ENCODE assay signal across 8 cellular contexts in the genomic region with DNA sequence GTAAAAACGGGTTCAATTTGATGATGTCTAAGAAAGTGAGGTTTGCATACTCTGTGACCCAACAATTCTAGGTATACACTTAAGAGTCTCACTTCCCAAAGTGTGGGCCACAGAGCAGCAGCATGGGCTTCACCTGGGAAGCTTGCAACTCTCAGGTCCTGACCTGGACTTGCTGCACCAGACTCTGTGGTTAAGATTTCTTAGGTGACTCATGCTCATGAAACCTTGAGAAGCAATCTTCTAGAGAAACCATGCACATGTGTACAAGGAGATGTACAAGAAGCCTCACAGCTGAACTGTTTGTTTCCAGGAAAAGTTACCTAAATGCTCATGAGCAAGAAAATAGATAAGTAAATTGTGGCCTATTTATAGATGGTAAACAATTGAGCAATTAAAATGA. TPM values are rescaled to one million over a fixed set of nuclear protein-coding genes. Genes with fewer than 3 reads are reported as not detected.
A peak's percentile ranks its signal among the peaks of the same experiment; 100 is the strongest.
DNase-seq lines count a peak whose midpoint lies in the region; ATAC-seq, FAIRE-seq and TF ChIP-seq lines count a peak whose summit lies in the region.

No MANE protein-coding gene starts in this region.

- ATAC-seq in GM18870 (IDR thresholded peaks at IDR 0.05; ENCODE audit: unreplicated experiment) (peak; percentile 95), HG02973 (IDR thresholded peaks at IDR 0.05; ENCODE audit: unreplicated experiment) (peak; percentile 95)
- ATAC-seq in activated T-cell treated with anti-CD3 and anti-CD28 coated beads, Interleukin-2, amount 50 U/mL, for 72 hours (replicated peaks in 1 of 2) = peak; percentile 84 to 91
- ATAC-seq in stimulated activated naive CD8-positive, alpha-beta T cell treated with anti-CD3 and anti-CD28 coated beads, Interleukin-15, amount 100 ng/mL, for 72 hours = peak; percentile 92

- H3K36me3 ChIP-seq in Caco-2 (ENCODE audit: control insufficient read depth, insufficient read depth, low read length) (no peaks in the 10 kb centered on the region), MG63 (peaks cover 9% of the 10 kb centered on the region)

- TF ChIP-seq CTCF in Caco-2 (IDR thresholded peaks at IDR 0.05; ENCODE audit: insufficient read depth in 1 of 2, low read depth in 1 of 2, low read length in 1 of 2, severe bottlenecking in 1 of 2, unreplicated experiment in 1 of 2) = no peak

- H3K9me3 ChIP-seq in Caco-2 (no peaks in the 10 kb centered on the region), MG63 (no peaks in the 10 kb centered on the region)

- H3K4me1 Mint-ChIP-seq in activated T-cell treated with anti-CD3 and anti-CD28 coated beads, Interleukin-2, amount 50 U/mL, for 72 hours (ENCODE audit: low read depth) = peaks cover 17% of the 10 kb centered on the region
- peaks cover 21% of the 10 kb centered on the region for H3K4me1 Mint-ChIP-seq in stimulated activated naive CD8-positive, alpha-beta T cell treated with anti-CD3 and anti-CD28 coated beads, Interleukin-15, amount 100 ng/mL, for 72 hours
- no peaks in the 10 kb centered on the region for H3K4me1 Mint-ChIP-seq in Caco-2 (ENCODE audit: low read depth, unreplicated experiment)

- H3K27ac Mint-ChIP-seq in activated T-cell treated with anti-CD3 and anti-CD28 coated beads, Interleukin-2, amount 50 U/mL, for 72 hours = peak overlapping the region; percentile 84
- peak overlapping the region; percentile 17 to 75 for H3K27ac Mint-ChIP-seq in stimulated activated naive CD8-positive, alpha-beta T cell treated with anti-CD3 and anti-CD28 coated beads, Interleukin-15, amount 100 ng/mL, for 72 hours
- H3K27ac Mint-ChIP-seq in Caco-2 (ENCODE audit: unreplicated experiment) = no peak overlapping the region

- POLR2A ChIA-PET in Caco-2 (lab: Charles Lee) = no interaction called here

- no peaks in the 10 kb centered on the region for H3K27me3 Mint-ChIP-seq in activated T-cell treated with anti-CD3 and anti-CD28 coated beads, Interleukin-2, amount 50 U/mL, for 72 hours (ENCODE audit: low read depth)
- no peaks in the 10 kb centered on the region for H3K27me3 Mint-ChIP-seq in stimulated activated naive CD8-positive, alpha-beta T cell treated with anti-CD3 and anti-CD28 coated beads, Interleukin-15, amount 100 ng/mL, for 72 hours
- no peaks in the 10 kb centered on the region for H3K27me3 Mint-ChIP-seq in Caco-2 (ENCODE audit: insufficient read depth, unreplicated experiment)

- DNase-seq in ACHN = peak; percentile 48
- DNase-seq in activated T-cell treated with anti-CD3 and anti-CD28 coated beads, Interleukin-2, amount 50 U/mL, for 72 hours = peak; percentile 14 to 24
- peak; percentile 8 to 12 for DNase-seq in stimulated activated naive CD8-positive, alpha-beta T cell treated with anti-CD3 and anti-CD28 coated beads, Interleukin-15, amount 100 ng/mL, for 72 hours
- no peak for DNase-seq in Caco-2
- DNase-seq in MG63 = no peak
- DNase-seq in frontal cortex (ENCODE audit: low spot score in 2 of 2) = no peak

- in situ Hi-C loops in ACHN (cut with HindIII; ENCODE audit: low pct_ligation_motif_present, low pct_unique_long_range_greater_than_20kb, low sequenced_read_pairs) = no loop called here

- no TSS peak for BruUV-seq in Caco-2 (replicated peaks; lab: Mats Ljungman, UMichigan)

- peaks cover 2 to 5% of the 10 kb centered on the region in 2 donors for H3K36me3 Mint-ChIP-seq in activated T-cell treated with anti-CD3 and anti-CD28 coated beads, Interleukin-2, amount 50 U/mL, for 72 hours (ENCODE audit: insufficient read depth in 2 of 2)
- H3K36me3 Mint-ChIP-seq in Caco-2 (ENCODE audit: insufficient read depth, unreplicated experiment) = peaks cover 27% of the 10 kb centered on the region

- H3K4me1 ChIP-seq in Caco-2 = 0 out of 2 replicates have a peak, but pooled peaks cover 3% of the 10 kb centered on the region

- H3K4me3 ChIP-seq in Caco-2 (ENCODE audit: low read depth, low read length) (no peak overlapping the region), MG63 (no peak overlapping the region)

- intact Hi-C loops in Caco-2 (cut with micrococcal nuclease; ENCODE audit: unreplicated experiment) = no loop called here

- H3K27me3 ChIP-seq in Caco-2 (replicated peaks; ENCODE audit: control insufficient read depth, insufficient read depth, low read length) (no peaks in the 10 kb centered on the region), MG63 (no peaks in the 10 kb centered on the region)

- CTCF ChIA-PET in Caco-2 (lab: Charles Lee) = interaction anchor here (0.7 kb wide), 1 partner anchor 44 kb away, joined by 3 read pairs; no protein-coding TSS in a partner anchor

- H3K4me3 Mint-ChIP-seq in activated T-cell treated with anti-CD3 and anti-CD28 coated beads, Interleukin-2, amount 50 U/mL, for 72 hours = peak overlapping the region; percentile 18 to 54
- no peak overlapping the region for H3K4me3 Mint-ChIP-seq in stimulated activated naive CD8-positive, alpha-beta T cell treated with anti-CD3 and anti-CD28 coated beads, Interleukin-15, amount 100 ng/mL, for 72 hours
- no peak overlapping the region for H3K4me3 Mint-ChIP-seq in Caco-2 (ENCODE audit: unreplicated experiment)

- no peaks in the 10 kb centered on the region for H3K9me3 Mint-ChIP-seq in activated T-cell treated with anti-CD3 and anti-CD28 coated beads, Interleukin-2, amount 50 U/mL, for 72 hours
- H3K9me3 Mint-ChIP-seq in stimulated activated naive CD8-positive, alpha-beta T cell treated with anti-CD3 and anti-CD28 coated beads, Interleukin-15, amount 100 ng/mL, for 72 hours = no peaks in the 10 kb centered on the region
- H3K9me3 Mint-ChIP-seq in Caco-2 (ENCODE audit: unreplicated experiment) = no peaks in the 10 kb centered on the region

- FAIRE-seq in frontal cortex (lab: Jason Lieb, UNC) = no peak

RNA-seq across cellular contexts. Expression of a gene that starts 30.0 kb away (rescaled TPM):
- 10 to 100 TPM; 64.0 to 77.3 TPM for total RNA-seq in activated T-cell treated with anti-CD3 and anti-CD28 coated beads, Interleukin-2, amount 50 U/mL, for 72 hours
- total RNA-seq in Caco-2 (2022) = 62.3 and 66.0 TPM in 2 replicates
- 17.5 and 26.9 TPM in 2 replicates for total RNA-seq in MG63 (2014; rRNA removed; shearing (Covaris generic); ENCODE audit: low replicate concordance)
- 21.2 TPM for total RNA-seq in frontal cortex

RNA-seq across cellular contexts. Expression of a gene that starts 43.8 kb away (rescaled TPM):
- total RNA-seq in activated T-cell treated with anti-CD3 and anti-CD28 coated beads, Interleukin-2, amount 50 U/mL, for 72 hours = 10 to 100 TPM; 34.7 to 35.7 TPM
- total RNA-seq in Caco-2 (2022) = 56.5 and 61.1 TPM in 2 replicates
- 80.9 and 83.9 TPM in 2 replicates for total RNA-seq in MG63 (2014; rRNA removed; shearing (Covaris generic); ENCODE audit: low replicate concordance)
- total RNA-seq in frontal cortex = 47.7 TPM

RNA-seq across cellular contexts. Expression of a gene that starts 44.0 kb away (rescaled TPM):
- 10 to 100 TPM; 36.8 to 43.8 TPM for total RNA-seq in activated T-cell treated with anti-CD3 and anti-CD28 coated beads, Interleukin-2, amount 50 U/mL, for 72 hours
- 29.1 and 34.4 TPM in 2 replicates for total RNA-seq in Caco-2 (2022)
- total RNA-seq in MG63 (2014; rRNA removed; shearing (Covaris generic); ENCODE audit: low replicate concordance) = 30.9 and 36.2 TPM in 2 replicates
- 44.0 TPM for total RNA-seq in frontal cortex

Comparison
In these comparisons a context has a peak if more than half of its experiments do, and no peak if none do; other contexts are left out.
1. DNase-seq: peak in ACHN (single experiment), activated T-cell treated with anti-CD3 and anti-CD28 coated beads, Interleukin-2, amount 50 U/mL, for 72 hours (2 of 2) and stimulated activated naive CD8-positive, alpha-beta T cell treated with anti-CD3 and anti-CD28 coated beads, Interleukin-15, amount 100 ng/mL, for 72 hours (2 of 2); none in Caco-2 (0 of 2), MG63 (single experiment) and frontal cortex (0 of 2).
2. H3K4me3 Mint-ChIP-seq: peak in activated T-cell treated with anti-CD3 and anti-CD28 coated beads, Interleukin-2, amount 50 U/mL, for 72 hours (2 of 2); none in stimulated activated naive CD8-positive, alpha-beta T cell treated with anti-CD3 and anti-CD28 coated beads, Interleukin-15, amount 100 ng/mL, for 72 hours (0 of 2) and Caco-2 (single experiment).
3. Peak in every context shown above with its lines, with median percentiles within 50 percentile points of each other: ATAC-seq.